26 cellular contexts compared by ENCODE assay signal in genomic region chr18:74092922-74093321, GRCh38. TPM values are rescaled to one million over a fixed set of nuclear protein-coding genes. Genes with fewer than 3 reads are reported as not detected.
"Had no signal": no experiment of that assay in that cellular context is flagged by ENCODE, and none has a peak within 500 bp of the region (broad histone marks: within the 10 kb centered on the region; RNA-seq: fewer than 3 reads in every experiment).

No MANE protein-coding gene starts in this region.

- H3K4me3 ChIP-seq: colonic mucosa, esophagus squamous epithelium, gastrocnemius medialis, heart right ventricle, left lung, lung had no signal

- H3K4me1 ChIP-seq: colonic mucosa, esophagus squamous epithelium, gastrocnemius medialis, heart right ventricle, left lung had no signal

- H3K9me3 ChIP-seq: colonic mucosa, gastrocnemius medialis had no signal

- H3K36me3 ChIP-seq: colonic mucosa, esophagus squamous epithelium, gastrocnemius medialis, heart right ventricle, left lung had no signal

- H3K27ac ChIP-seq: colonic mucosa, epithelial cell of prostate, esophagus squamous epithelium, gastrocnemius medialis, heart right ventricle, left lung had no signal

- FAIRE-seq: endometrium, islet of Langerhans, keratinocyte had no signal

- DNase-seq: cerebellar nuclear complex; colonic mucosa; cortex of kidney; effector CD8-positive, alpha-beta T cell; effector memory CD8-positive, alpha-beta T cell; endodermal cell; erythroblast; esophagus squamous epithelium; foreskin fibroblast; foreskin melanocyte; gastrocnemius medialis; glutamatergic neuron; head of caudate nucleus; heart right ventricle; hippocampal formation; left cardiac atrium; left lung; left ventricle myocardium superior; mammary epithelial cell had no signal

- ATAC-seq: effector memory CD8-positive, alpha-beta T cell; esophagus mucosa; gastrocnemius medialis; heart right ventricle; left cardiac atrium; left lung; left ventricle myocardium superior had no signal

- H3K27me3 ChIP-seq: colonic mucosa, esophagus squamous epithelium, gastrocnemius medialis, heart right ventricle, left lung had no signal

RNA-seq across cellular contexts. Expression of gene FBXO15, which starts 54.7 kb away (rescaled TPM):
- total RNA-seq: colonic mucosa, gastrocnemius medialis, left ventricle myocardium superior, lower leg skin had no signal
